In the genomic region with DNA sequence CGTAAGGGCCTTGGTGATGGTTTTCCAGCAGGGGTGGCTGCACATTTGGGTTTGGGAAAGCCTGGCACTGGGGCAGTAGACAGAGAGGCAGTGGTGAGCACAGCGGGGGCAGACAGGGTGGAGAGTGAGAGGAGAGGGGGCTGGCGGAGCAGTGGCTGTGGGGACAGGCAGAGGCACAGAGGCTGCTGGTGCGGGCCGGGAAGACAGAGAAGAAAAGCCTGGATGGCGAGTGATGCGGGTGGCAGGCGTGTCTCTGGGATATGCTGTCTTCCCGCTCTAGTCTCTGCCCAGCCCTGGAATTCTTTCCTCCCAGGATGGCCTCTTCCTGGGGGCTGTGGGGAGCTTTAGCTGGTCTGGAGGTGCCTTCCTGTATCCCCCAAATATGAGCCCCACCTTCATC, we compare ENCODE assay signal across 21 cellular contexts. TPM values are rescaled to one million over a fixed set of nuclear protein-coding genes. Genes with fewer than 3 reads are reported as not detected.
"Had no signal": no experiment of that assay in that cellular context is flagged by ENCODE, and none has a peak within 500 bp of the region (broad histone marks: within the 10 kb centered on the region; RNA-seq: fewer than 3 reads in every experiment).

No MANE protein-coding gene starts in this region.

- H3K27me3 ChIP-seq: MG63 had no signal

- H3K36me3 ChIP-seq: MG63 had no signal

- H3K9me3 ChIP-seq: MG63, SK-N-SH had no signal

- H3K4me3 ChIP-seq: MG63 had no signal

- DNase-seq: Karpas-422, KG1, NCI-H1092, NCI-H1105 treated with DMSO at 0.1 percent for 48 hours, NCI-H1417 treated with DMSO at 0.1 percent for 48 hours, NCI-H187, NCI-H2029, NCI-H2081 treated with DMSO at 0.1 percent for 48 hours, NCI-H2171, NCI-H446, NCI-H510A, NCI-H524 treated with DMSO at 0.1 percent for 48 hours, NCI-H69, NCI-H774, Right ventricle myocardium superior, RPMI8226, SIG-M5, SK-N-SH had no signal

RNA-seq across cellular contexts. Expression of a gene that starts 16.9 kb away (rescaled TPM):
- total RNA-seq: HT-29, Right ventricle myocardium superior had no signal

RNA-seq across cellular contexts. Expression of a gene that starts 18.1 kb away (rescaled TPM):
- total RNA-seq: HT-29, SK-MEL-5 had no signal

RNA-seq across cellular contexts. Expression of a gene that starts 32.5 kb away (rescaled TPM):
- total RNA-seq: HT-29 had no signal
